In genomic region chr13:98565726-98566577, GRCh38 we compare ENCODE assay signal across 8 cellular contexts. TPM values are rescaled to one million over a fixed set of nuclear protein-coding genes. Genes with fewer than 3 reads are reported as not detected.
DNase-seq lines count a peak whose midpoint lies in the region; ATAC-seq and TF ChIP-seq lines count a peak whose summit lies in the region.

No MANE protein-coding gene starts in this region.

- TF ChIP-seq CTCF in mammary epithelial cell (conservative IDR thresholded peaks at IDR 0.05 in 1 of 2, IDR thresholded peaks at IDR 0.05 in 1 of 2; ENCODE audit: extremely low read depth in 1 of 2, insufficient read depth in 1 of 2, low read depth in 1 of 2, low read length in 2 of 2) (no peak), liver (IDR thresholded peaks at IDR 0.05; ENCODE audit: low read depth, low read length, missing input control) (peak; percentile 22), tibial artery (IDR thresholded peaks at IDR 0.05) (peak in 1 of 2 experiments; percentile 26)

- WGBS in mammary epithelial cell (ENCODE audit: low coverage, missing lambda C conversion rate): 44% methylated on average over 14 of the region's 18 CpGs
- 23% methylated on average over 18 of the region's 18 CpGs for WGBS in liver

- no peak for DNase-seq in activated CD8-positive, alpha-beta memory T cell treated with anti-CD3 and anti-CD28 coated beads, Interleukin-2, amount 10 ng/mL, durations not matched to agents 7 days and 5 days
- no peak for DNase-seq in activated CD8-positive, alpha-beta memory T cell treated with anti-CD3 and anti-CD28 coated beads, Interleukin-2, amount 50 U/mL, for 4 hours
- DNase-seq in mammary epithelial cell (no peak), tibial artery (peak in 1 of 2 donors; percentile 76), NCI-H2196 treated with DMSO at 0.1 percent for 48 hours (lab: John Stamatoyannopoulos, UW; ENCODE audit: unreplicated experiment) (no peak), HPDE6-E6E7 (ENCODE audit: extremely low spot score) (no peak)

- peaks cover 6% of the 10 kb centered on the region for H3K9me3 Mint-ChIP-seq in activated CD8-positive, alpha-beta memory T cell treated with anti-CD3 and anti-CD28 coated beads, Interleukin-2, amount 10 ng/mL, durations not matched to agents 7 days and 5 days (ENCODE audit: low read depth)

- peaks cover 99% of the 10 kb centered on the region for H3K79me2 ChIP-seq in mammary epithelial cell (ENCODE audit: insufficient read depth, low read length)

- no TSS peak for BruUV-seq in mammary epithelial cell (replicated peaks; lab: Mats Ljungman, UMichigan)

- H3K4me1 ChIP-seq in mammary epithelial cell (ENCODE audit: insufficient read depth, low read length) (peaks cover 28% of the 10 kb centered on the region), liver (ENCODE audit: control insufficient read depth in 4 of 4, insufficient read depth in 4 of 4, low read length in 3 of 4) (peaks cover 22 to 53% (median 44%) of the 10 kb centered on the region in 4 donors), tibial artery (peaks cover 0 to 77% (median 52%) of the 10 kb centered on the region in 4 donors)

- H3K27me3 ChIP-seq in mammary epithelial cell (ENCODE audit: insufficient read depth, low read length): no peaks in the 10 kb centered on the region
- H3K27me3 ChIP-seq in liver (ENCODE audit: control insufficient read depth in 4 of 4, insufficient read depth in 4 of 4, low read length in 3 of 4): no peaks in the 10 kb centered on the region
- no peaks in the 10 kb centered on the region for H3K27me3 ChIP-seq in tibial artery

- no peak overlapping the region for H3K4me3 Mint-ChIP-seq in activated CD8-positive, alpha-beta memory T cell treated with anti-CD3 and anti-CD28 coated beads, Interleukin-2, amount 10 ng/mL, durations not matched to agents 7 days and 5 days

- H3K9me3 ChIP-seq in mammary epithelial cell (replicated peaks; ENCODE audit: insufficient read depth, low read length) (no peaks in the 10 kb centered on the region), liver (ENCODE audit: control insufficient read depth in 4 of 4, low read length in 3 of 4) (no peaks in the 10 kb centered on the region), tibial artery (no peaks in the 10 kb centered on the region)

- H3K4me2 ChIP-seq in mammary epithelial cell (ENCODE audit: insufficient read depth, low read depth, low read length): peak overlapping the region; percentile 70

- no peak overlapping the region for H2AFZ ChIP-seq in mammary epithelial cell (ENCODE audit: low read depth, low read length)

- TF ChIP-seq RAD21 in liver (IDR thresholded peaks at IDR 0.05): no peak

- H3K27ac Mint-ChIP-seq in activated CD8-positive, alpha-beta memory T cell treated with anti-CD3 and anti-CD28 coated beads, Interleukin-2, amount 10 ng/mL, durations not matched to agents 7 days and 5 days: peak overlapping the region; percentile 67

- in situ Hi-C loops in mammary epithelial cell (cut with MboI; ENCODE audit: low sequenced_read_pairs in 2 of 2): no loop called here

- H3K9ac ChIP-seq in mammary epithelial cell (ENCODE audit: insufficient read depth, low read length) (no peak overlapping the region), liver (ENCODE audit: low read depth in 1 of 2, low read length in 2 of 2) (peak overlapping the region in 1 of 2 donors; percentile 32)

- peaks cover 35% of the 10 kb centered on the region for H3K36me3 Mint-ChIP-seq in activated CD8-positive, alpha-beta memory T cell treated with anti-CD3 and anti-CD28 coated beads, Interleukin-2, amount 10 ng/mL, durations not matched to agents 7 days and 5 days

- H3K4me3 ChIP-seq in mammary epithelial cell (replicated peaks in 1 of 3; ENCODE audit: insufficient read depth in 1 of 3, low read depth in 2 of 3, low read length in 3 of 3) (peak overlapping the region in 1 of 3 experiments; percentile 1), liver (ENCODE audit: low read depth in 1 of 3, low read length in 3 of 3) (peak overlapping the region in 1 of 3 donors; percentile 12), tibial artery (peak overlapping the region; percentile 25 to 27)

- intact Hi-C loops in mammary epithelial cell (cut with micrococcal nuclease) (no loop called here), tibial artery (cut with DNase I; ENCODE audit: low total_unique reads) (loop anchor here (5.0 kb wide), 1 partner anchor 69 kb away; no protein-coding TSS in a partner anchor)

- H3K36me3 ChIP-seq in mammary epithelial cell (ENCODE audit: insufficient read depth, low read length) (no peaks in the 10 kb centered on the region), liver (ENCODE audit: control insufficient read depth in 4 of 4, insufficient read depth in 3 of 4, low read depth in 1 of 4, low read length in 3 of 4) (no peaks in the 10 kb centered on the region), tibial artery (no peaks in the 10 kb centered on the region)

- peaks cover 88% of the 10 kb centered on the region for H3K4me1 Mint-ChIP-seq in activated CD8-positive, alpha-beta memory T cell treated with anti-CD3 and anti-CD28 coated beads, Interleukin-2, amount 10 ng/mL, durations not matched to agents 7 days and 5 days

- H3K27me3 Mint-ChIP-seq in activated CD8-positive, alpha-beta memory T cell treated with anti-CD3 and anti-CD28 coated beads, Interleukin-2, amount 10 ng/mL, durations not matched to agents 7 days and 5 days: no peaks in the 10 kb centered on the region

- H4K20me1 ChIP-seq in mammary epithelial cell (ENCODE audit: insufficient read depth, low read length): peaks cover 11% of the 10 kb centered on the region

- ATAC-seq in activated CD8-positive, alpha-beta memory T cell treated with anti-CD3 and anti-CD28 coated beads, Interleukin-2, amount 10 ng/mL, durations not matched to agents 7 days and 5 days: no peak
- ATAC-seq in HG03457 (IDR thresholded peaks at IDR 0.05; ENCODE audit: unreplicated experiment): no peak

- H3K27ac ChIP-seq in mammary epithelial cell (ENCODE audit: insufficient read depth, low read depth, low read length) (no peak overlapping the region), liver (ENCODE audit: low read depth in 1 of 2, low read length in 2 of 2) (peak overlapping the region; percentile 87 to 89), tibial artery (peak overlapping the region; percentile 62 to 73)

- CTCF ChIA-PET in activated CD8-positive, alpha-beta memory T cell treated with anti-CD3 and anti-CD28 coated beads, Interleukin-2, amount 10 ng/mL, durations not matched to agents 7 days and 5 days (lab: Charles Lee): interaction anchor here (1.2 to 1.4 kb wide), 2 partner anchors 87 to 90 kb away, joined by 3 to 4 read pairs; no protein-coding TSS in a partner anchor
- CTCF ChIA-PET in mammary epithelial cell (lab: Charles Lee; ENCODE audit: low non-redundant PET): no interaction called here

- dilution Hi-C loops in mammary epithelial cell (cut with HindIII; ENCODE audit: low sequenced_read_pairs): no loop called here

TF ChIP-seq in liver, 16 proteins besides CTCF, POLR2A, EP300 and RAD21 (continues in another document):
- peak in 1 of 2 donors; percentile 60 for TF ChIP-seq RXRA (IDR thresholded peaks at IDR 0.05)
- no peak for TF ChIP-seq HNF4G (IDR thresholded peaks at IDR 0.05)
- TF ChIP-seq GABPA (IDR thresholded peaks at IDR 0.05 in 1 of 2, conservative IDR thresholded peaks at IDR 0.05 in 1 of 2): no peak
- TF ChIP-seq HNF4A (conservative IDR thresholded peaks at IDR 0.05): peak; percentile 63 to 65
- TF ChIP-seq ATF3 (IDR thresholded peaks at IDR 0.05): no peak
- peak; percentile 37 for TF ChIP-seq REST (IDR thresholded peaks at IDR 0.05)

RNA-seq across cellular contexts. Expression of gene STK24, which starts 11.0 kb away (rescaled TPM):
- 100 to 1,000 TPM; 134 to 148 TPM for total RNA-seq in activated CD8-positive, alpha-beta memory T cell treated with anti-CD3 and anti-CD28 coated beads, Interleukin-2, amount 10 ng/mL, durations not matched to agents 7 days and 5 days
- 100 to 1,000 TPM; 114 to 189 TPM for total RNA-seq in mammary epithelial cell
- polyA plus RNA-seq in mammary epithelial cell: 77.9 TPM
- polyA minus RNA-seq in mammary epithelial cell: 128 TPM
- total RNA-seq in liver: 10 to 100 TPM; 16.3 to 43.3 TPM
- polyA plus RNA-seq in liver: 10 to 100 TPM in 1 of 2 donors, 1 to 10 TPM in 1; 6.4 to 13.4 TPM
